In genomic region chr2:88542668-88543067, GRCh38 we compare ENCODE assay signal across 28 cellular contexts.
"Had no signal": no experiment of that assay in that cellular context is flagged by ENCODE, and none has a peak within 500 bp of the region (broad histone marks: within the 10 kb centered on the region; RNA-seq: fewer than 3 reads in every experiment).

No MANE protein-coding gene starts in this region.

- H3K4me3 ChIP-seq: stomach, suprapubic skin, testis, thoracic aorta, thyroid gland, tibial artery, tibial nerve, transverse colon, upper lobe of left lung, upper lobe of right lung, uterus, vagina had no signal

- DNase-seq: stimulated activated CD4-positive, alpha-beta T cell treated with anti-CD3 and anti-CD28 coated beads, Interleukin-2, amount 100 ng/mL, for 48 hours; stimulated activated CD4-positive, alpha-beta T cell treated with anti-CD3 and anti-CD28 coated beads, Interleukin-4, amount 100 ng/mL, for 1 hour; stimulated activated CD4-positive, alpha-beta T cell treated with anti-CD3 and anti-CD28 coated beads, Interleukin-4, amount 100 ng/mL, for 24 hours; stimulated activated CD4-positive, alpha-beta T cell treated with anti-CD3 and anti-CD28 coated beads, Interleukin-4, amount 100 ng/mL, for 4 hours; stimulated activated CD8-positive, alpha-beta memory T cell treated with anti-CD3 and anti-CD28 coated beads, Interleukin-4, amount 100 ng/mL, for 48 hours; stimulated activated naive B cell treated with anti-CD40 and anti-IgM and Interleukin-4, amounts not matched to agents 10 μg/mL and 1 μg/mL and 100 μg/mL, for 72 hours; stimulated activated naive CD4-positive, alpha-beta T cell; stimulated activated naive CD4-positive, alpha-beta T cell treated with Interleukin-2 at 50 U/mL for 16 hours; stimulated activated naive CD8-positive, alpha-beta T cell treated with anti-CD3 and anti-CD28 coated beads, Interleukin-15, amount 100 ng/mL, for 72 hours; stimulated activated naive CD8-positive, alpha-beta T cell treated with anti-CD3 and anti-CD28 coated beads, Interleukin-15, Interleukin-2, amounts not matched to agents 100 U/mL and 50 U/mL, for 24 hours; stomach; substantia nigra; testis; thyroid gland; tibial artery; transverse colon; trophoblast cell; upper lobe of left lung; upper lobe of right lung; uterus had no signal

- H3K9me3 ChIP-seq: stomach, suprapubic skin, testis, thoracic aorta, thyroid gland, tibial artery, tibial nerve, transverse colon, upper lobe of left lung, upper lobe of right lung, uterus, vagina had no signal

- H3K4me1 Mint-ChIP-seq: stimulated activated effector memory CD8-positive, alpha-beta T cell treated with anti-CD3 and anti-CD28 coated beads, Interleukin-12 subunit alpha, Interleukin-12 subunit beta, amount 100 ng/mL, for 72 hours; stimulated activated memory B cell treated with anti-CD40 and anti-IgM and Interleukin-4, amounts not matched to agents 10 μg/mL and 1 μg/mL and 100 μg/mL, for 72 hours; stimulated activated naive B cell treated with anti-CD40 and anti-IgM and Interleukin-4, amounts not matched to agents 10 μg/mL and 1 μg/mL and 100 μg/mL, for 72 hours; stimulated activated naive CD8-positive, alpha-beta T cell treated with anti-CD3 and anti-CD28 coated beads, Interleukin-15, amount 100 ng/mL, for 72 hours had no signal

- H3K4me1 ChIP-seq: stomach, suprapubic skin, testis, thyroid gland, tibial artery, tibial nerve, transverse colon, upper lobe of left lung, upper lobe of right lung, uterus, vagina had no signal

- H3K27ac Mint-ChIP-seq: stimulated activated effector memory CD8-positive, alpha-beta T cell treated with anti-CD3 and anti-CD28 coated beads, Interleukin-12 subunit alpha, Interleukin-12 subunit beta, amount 100 ng/mL, for 72 hours; stimulated activated memory B cell treated with anti-CD40 and anti-IgM and Interleukin-4, amounts not matched to agents 10 μg/mL and 1 μg/mL and 100 μg/mL, for 72 hours; stimulated activated naive B cell treated with anti-CD40 and anti-IgM and Interleukin-4, amounts not matched to agents 10 μg/mL and 1 μg/mL and 100 μg/mL, for 72 hours; stimulated activated naive CD8-positive, alpha-beta T cell treated with anti-CD3 and anti-CD28 coated beads, Interleukin-15, amount 100 ng/mL, for 72 hours; stimulated activated naive CD8-positive, alpha-beta T cell treated with anti-CD3 and anti-CD28 coated beads, Interleukin-15, Interleukin-2, amounts not matched to agents 100 ng/mL and 50 ng/mL, for 24 hours; type B pancreatic cell had no signal

- H3K4me3 Mint-ChIP-seq: stimulated activated effector memory CD8-positive, alpha-beta T cell treated with anti-CD3 and anti-CD28 coated beads, Interleukin-12 subunit alpha, Interleukin-12 subunit beta, amount 100 ng/mL, for 72 hours; stimulated activated memory B cell treated with anti-CD40 and anti-IgM and Interleukin-4, amounts not matched to agents 10 μg/mL and 1 μg/mL and 100 μg/mL, for 72 hours; stimulated activated naive B cell treated with anti-CD40 and anti-IgM and Interleukin-4, amounts not matched to agents 10 μg/mL and 1 μg/mL and 100 μg/mL, for 72 hours; stimulated activated naive CD8-positive, alpha-beta T cell treated with anti-CD3 and anti-CD28 coated beads, Interleukin-15, amount 100 ng/mL, for 72 hours; stimulated activated naive CD8-positive, alpha-beta T cell treated with anti-CD3 and anti-CD28 coated beads, Interleukin-15, Interleukin-2, amounts not matched to agents 100 ng/mL and 50 ng/mL, for 24 hours; type B pancreatic cell had no signal

- H3K27me3 ChIP-seq: suprapubic skin, testis, thyroid gland, tibial nerve, upper lobe of left lung, upper lobe of right lung, uterus, vagina had no signal

- H3K36me3 ChIP-seq: stomach, suprapubic skin, thoracic aorta, thyroid gland, tibial artery, tibial nerve, transverse colon, upper lobe of left lung, upper lobe of right lung, uterus, vagina had no signal

- H3K27ac ChIP-seq: stomach, suprapubic skin, testis, thoracic aorta, thyroid gland, tibial artery, tibial nerve, transverse colon, upper lobe of left lung, upper lobe of right lung, uterus, vagina had no signal

- ATAC-seq: stimulated activated effector memory CD8-positive, alpha-beta T cell treated with anti-CD3 and anti-CD28 coated beads, Interleukin-12 subunit alpha, Interleukin-12 subunit beta, amount 100 ng/mL, for 72 hours; stimulated activated memory B cell treated with anti-CD40 and anti-IgM and Interleukin-4, amounts not matched to agents 10 μg/mL and 1 μg/mL and 100 μg/mL, for 72 hours; stimulated activated naive B cell treated with anti-CD40 and anti-IgM and Interleukin-4, amounts not matched to agents 10 μg/mL and 1 μg/mL and 100 μg/mL, for 72 hours; stimulated activated naive CD8-positive, alpha-beta T cell treated with anti-CD3 and anti-CD28 coated beads, Interleukin-15, amount 100 ng/mL, for 72 hours; stimulated activated naive CD8-positive, alpha-beta T cell treated with anti-CD3 and anti-CD28 coated beads, Interleukin-15, Interleukin-2, amounts not matched to agents 100 U/mL and 50 U/mL, for 24 hours; upper lobe of right lung had no signal

- H3K36me3 Mint-ChIP-seq: stimulated activated effector memory CD8-positive, alpha-beta T cell treated with anti-CD3 and anti-CD28 coated beads, Interleukin-12 subunit alpha, Interleukin-12 subunit beta, amount 100 ng/mL, for 72 hours; stimulated activated memory B cell treated with anti-CD40 and anti-IgM and Interleukin-4, amounts not matched to agents 10 μg/mL and 1 μg/mL and 100 μg/mL, for 72 hours; type B pancreatic cell had no signal

- H3K9me3 Mint-ChIP-seq: stimulated activated naive CD8-positive, alpha-beta T cell treated with anti-CD3 and anti-CD28 coated beads, Interleukin-15, amount 100 ng/mL, for 72 hours; type B pancreatic cell had no signal
